Comparison of ENCODE assay signal across 8 cellular contexts in genomic region chr20:63223121-63223825, GRCh38. TPM values are rescaled to one million over a fixed set of nuclear protein-coding genes. Genes with fewer than 3 reads are reported as not detected.
DNase-seq lines count a peak whose midpoint lies in the region; ATAC-seq, FAIRE-seq and TF ChIP-seq lines count a peak whose summit lies in the region.

No MANE protein-coding gene starts in this region.

- H3K27ac Mint-ChIP-seq in CD14-positive monocyte (no peak overlapping the region), T-cell (no peak overlapping the region)

- intact Hi-C loops in CD14-positive monocyte (cut with micrococcal nuclease): loop anchor here in 1 of 2 donors (5.0 kb wide), 1 partner anchor 49 kb away; the partner anchor contains the start of gene ARFGAP1
- intact Hi-C loops in HCT116 (cut with micrococcal nuclease): loop anchor here (1.0 to 2.0 kb wide), 2 partner anchors 28 to 68 kb away; no protein-coding TSS in a partner anchor
- intact Hi-C loops in K562 (cut with micrococcal nuclease): loop anchor here (5.0 kb wide), 1 partner anchor 159 kb away; no protein-coding TSS in a partner anchor
- intact Hi-C loops in left lung (cut with DNase I): no loop called here

- TF ChIP-seq RAD21 in HCT116 (IDR thresholded peaks at IDR 0.05; ENCODE audit: low read depth) (peak; percentile 96), K562 (CRISPR knock-in tag; conservative IDR thresholded peaks at IDR 0.05 in 1 of 2, IDR thresholded peaks at IDR 0.05 in 1 of 2) (peak; percentile 40 to 86)

- in situ Hi-C loops in K562 (cut with MboI): no loop called here

- peaks cover 0 to 2% (median 0%) of the 10 kb centered on the region in 7 donors for H3K9me3 Mint-ChIP-seq in CD14-positive monocyte
- H3K9me3 Mint-ChIP-seq in T-cell: no peaks in the 10 kb centered on the region

- H4K20me1 ChIP-seq in HCT116 (ENCODE audit: insufficient read depth): no peaks in the 10 kb centered on the region
- no peaks in the 10 kb centered on the region for H4K20me1 ChIP-seq in K562 (replicated peaks; ENCODE audit: control insufficient read depth, insufficient read depth, low read length)

- CTCF ChIA-PET in HCT116 (lab: Charles Lee) (interaction anchor here (0.6 to 4.3 kb wide), 30 partner anchors 9 to 750 kb away, joined by 3 to 107 read pairs (median 6); partner anchors contain the start of genes ARFGAP1, BIRC7 and PTK6), T-cell (lab: Charles Lee) (interaction anchor here (0.6 to 2.3 kb wide), 9 partner anchors 9 to 361 kb away, joined by 3 to 6 read pairs (median 3); partner anchors contain the start of gene TCFL5 (in 1 of the 2)), K562 (lab: Yijun Ruan, JAX; ENCODE audit: low intra/inter-chr PET ratio) (interaction anchor here (0.5 to 0.8 kb wide), 3 partner anchors 28 to 159 kb away, joined by 3 to 6 read pairs (median 4); no protein-coding TSS in a partner anchor)

- peak; percentile 78 for ATAC-seq in HCT116
- ATAC-seq in T-cell (replicated peaks in 1 of 4): peak; percentile 51 to 79 (median 70)
- ATAC-seq in K562: peak; percentile 83
- ATAC-seq in left lung: peak; percentile 61
- no peak for ATAC-seq in GM19452 (IDR thresholded peaks at IDR 0.05; ENCODE audit: unreplicated experiment)
- ATAC-seq in GM18858 (IDR thresholded peaks at IDR 0.05; ENCODE audit: unreplicated experiment): no peak

- H2AFZ ChIP-seq in HCT116 (ENCODE audit: low read depth, low read length, poor library complexity, severe bottlenecking) (no peak overlapping the region), K562 (ENCODE audit: low read depth, low read length) (no peak overlapping the region)

- WGBS in K562 (ENCODE audit: insufficient coverage, low coverage, missing lambda C conversion rate): 7% methylated on average over 11 of the region's 12 CpGs

- H3K79me2 ChIP-seq in HCT116 (ENCODE audit: insufficient read depth, low read length) (no peaks in the 10 kb centered on the region), K562 (ENCODE audit: control insufficient read depth, insufficient read depth, low read length) (no peaks in the 10 kb centered on the region)

- TF ChIP-seq CTCF in CD14-positive monocyte (IDR thresholded peaks at IDR 0.05) (peak; percentile 87), HCT116 (IDR thresholded peaks at IDR 0.05 in 2 of 3, conservative IDR thresholded peaks at IDR 0.05 in 1 of 3; ENCODE audit: borderline replicate concordance in 1 of 3, insufficient read depth in 1 of 3, low read depth in 2 of 3, low read length in 2 of 3) (peak; percentile 86 to 95 (median 88)), K562 (IDR thresholded peaks at IDR 0.05 in 2 of 3, conservative IDR thresholded peaks at IDR 0.05 in 1 of 3; ENCODE audit: insufficient read depth in 2 of 3, low read depth in 1 of 3, low read length in 3 of 3) (peak; percentile 79 to 88 (median 79)), left lung (IDR thresholded peaks at IDR 0.05) (peak; percentile 70 to 72)

- H3K4me3 ChIP-seq in HCT116 (replicated peaks in 1 of 2; ENCODE audit: low read depth in 1 of 2, low read length in 2 of 2) (no peak overlapping the region), K562 (no peak overlapping the region), left lung (no peak overlapping the region)

- peak; percentile 72 for FAIRE-seq in K562 (lab: Jason Lieb, UNC)

- TF ChIP-seq POLR2A in HCT116 (IDR thresholded peaks at IDR 0.05; ENCODE audit: borderline replicate concordance, extremely low read depth, insufficient read depth, insufficient read length): no peak
- TF ChIP-seq POLR2A in K562 (conservative IDR thresholded peaks at IDR 0.05): no peak

- BruUV-seq in HCT116 (replicated peaks; lab: Mats Ljungman, UMichigan) (no TSS peak), K562 (replicated peaks; lab: Mats Ljungman, UMichigan) (no TSS peak)

- no peaks in the 10 kb centered on the region for H3K9me2 ChIP-seq in HCT116 (ENCODE audit: insufficient read depth)

- peaks cover 15 to 28% of the 10 kb centered on the region in 2 experiments for H3K4me1 ChIP-seq in HCT116 (ENCODE audit: control insufficient read depth in 1 of 2, insufficient read depth in 2 of 2, low read length in 2 of 2)
- H3K4me1 ChIP-seq in K562 (replicated peaks in 1 of 2; ENCODE audit: control insufficient read depth in 2 of 2, insufficient read depth in 2 of 2, low read length in 2 of 2): peaks cover 0 to 25% of the 10 kb centered on the region in 2 experiments; a peak in 2 of 5 replicates
- H3K4me1 ChIP-seq in left lung: peaks cover 0 to 4% of the 10 kb centered on the region in 2 donors

- no peaks in the 10 kb centered on the region for H3K4me1 Mint-ChIP-seq in CD14-positive monocyte
- H3K4me1 Mint-ChIP-seq in T-cell: no peaks in the 10 kb centered on the region

- POLR2A ChIA-PET in HCT116 (lab: Charles Lee) (interaction anchor here (1.5 to 2.0 kb wide), 5 partner anchors 8 to 49 kb away, joined by 3 to 11 read pairs (median 6); partner anchors contain the start of gene ARFGAP1), T-cell (lab: Charles Lee) (no interaction called here), K562 (lab: Yijun Ruan, JAX) (interaction anchor here (0.6 to 1.4 kb wide), 8 partner anchors 8 to 325 kb away, joined by 3 to 5 read pairs (median 3); partner anchors contain the start of gene ARFGAP1)

- H3K4me3 Mint-ChIP-seq in CD14-positive monocyte (no peak overlapping the region), T-cell (no peak overlapping the region)

- H3K9ac ChIP-seq in HCT116 (ENCODE audit: low read length): no peak overlapping the region
- no peak overlapping the region for H3K9ac ChIP-seq in K562 (ENCODE audit: insufficient read depth in 1 of 2, low read depth in 2 of 2, low read length in 2 of 2)

- H3K27ac ChIP-seq in HCT116 (ENCODE audit: low read depth, low read length) (no peak overlapping the region), K562 (ENCODE audit: extremely low read depth, low read depth, low read length) (no peak overlapping the region), left lung (no peak overlapping the region)

- H3K36me3 Mint-ChIP-seq in CD14-positive monocyte (no peaks in the 10 kb centered on the region), T-cell (no peaks in the 10 kb centered on the region)

- H3K9me1 ChIP-seq in K562 (ENCODE audit: control insufficient read depth, insufficient read depth, low read length): no peaks in the 10 kb centered on the region

- no peak for TF ChIP-seq EP300 in K562 (IDR thresholded peaks at IDR 0.05; ENCODE audit: low read length)

- RAD21 ChIA-PET in HCT116 (lab: Charles Lee; ENCODE audit: low non-redundant PET in 1 of 2, low total read pairs in 2 of 2, uncharacterized antibody in 2 of 2, unreplicated experiment in 2 of 2): interaction anchor here (0.6 to 1.5 kb wide), 9 partner anchors 8 to 63 kb away, joined by 3 to 7 read pairs (median 3); no protein-coding TSS in a partner anchor

- H3K27me3 Mint-ChIP-seq in CD14-positive monocyte (ENCODE audit: low read depth in 3 of 3): peaks cover 20 to 22% (median 21%) of the 10 kb centered on the region in 3 donors
- H3K27me3 Mint-ChIP-seq in T-cell: peaks cover 0 to 5% of the 10 kb centered on the region in 2 donors

- H3K9me3 ChIP-seq in HCT116 (ENCODE audit: control insufficient read depth in 1 of 2, insufficient read depth in 1 of 2, low read depth in 1 of 2, low read length in 2 of 2) (no peaks in the 10 kb centered on the region), K562 (replicated peaks; ENCODE audit: control insufficient read depth, insufficient read depth, low read depth, low read length) (no peaks in the 10 kb centered on the region), left lung (no peaks in the 10 kb centered on the region)

- no peaks in the 10 kb centered on the region for H3K27me3 ChIP-seq in HCT116 (ENCODE audit: insufficient read depth, low read length)
- peaks cover 0 to 40% of the 10 kb centered on the region in 2 experiments for H3K27me3 ChIP-seq in K562 (ENCODE audit: control insufficient read depth in 2 of 2, insufficient read depth in 2 of 2, low read length in 2 of 2)
- peaks cover 0 to 22% of the 10 kb centered on the region in 2 donors for H3K27me3 ChIP-seq in left lung

- H3K4me2 ChIP-seq in HCT116 (ENCODE audit: low read length) (no peak overlapping the region), K562 (ENCODE audit: insufficient read depth, low read length) (no peak overlapping the region)

- H3K36me3 ChIP-seq in HCT116 (ENCODE audit: control insufficient read depth in 1 of 2, insufficient read depth in 2 of 2, low read length in 2 of 2): no peaks in the 10 kb centered on the region
- H3K36me3 ChIP-seq in K562 (ENCODE audit: control insufficient read depth, insufficient read depth, low read length): no peaks in the 10 kb centered on the region
- H3K36me3 ChIP-seq in left lung: no peaks in the 10 kb centered on the region

- DNase-seq in CD14-positive monocyte (ENCODE audit: low spot score): no peak
- DNase-seq in HCT116 (ENCODE audit: low read depth, low spot score): no peak
- DNase-seq in T-cell: peak in 20 of 34 experiments; percentile 11 to 46 (median 34)
- DNase-seq in K562 (ENCODE audit: extremely low read depth in 1 of 4, low spot score in 3 of 4): peak; percentile 49 to 70 (median 58)
- peak in 1 of 2 donors; percentile 23 for DNase-seq in left lung
- peak; percentile 27 for DNase-seq in stimulated activated naive CD4-positive, alpha-beta T cell treated with Interleukin-2 at 50 U/mL for 16 hours (lab: John Stamatoyannopoulos, UW)

RNA-seq across cellular contexts. Expression of gene YTHDF1, which starts 7.3 kb away (rescaled TPM):
- 10 to 100 TPM; 18.0 to 25.9 TPM for polyA plus RNA-seq in CD14-positive monocyte
- 42.8 TPM for total RNA-seq in HCT116 (2021; ENCODE audit: unreplicated experiment)
- 25.1 and 25.2 TPM in 2 replicates for polyA plus RNA-seq in HCT116 (2012)
- 10 to 100 TPM; 36.7 to 44.5 (median 42.2) TPM for total RNA-seq in T-cell
- 41.5 and 53.5 TPM in 2 replicates for total RNA-seq in K562 (2011; cell fraction: chromatin; rRNA removed; ENCODE audit: low replicate concordance)
- total RNA-seq in K562 (2011; cell fraction: nucleolus; rRNA removed): 31.1 and 36.5 TPM in 2 replicates
- total RNA-seq in K562 (2011; cell fraction: nucleoplasm; rRNA removed): 30.2 and 31.3 TPM in 2 replicates
- 20.8 and 26.6 TPM in 2 replicates for total RNA-seq in K562 (2014; rRNA removed)
- total RNA-seq in K562 (2014; rRNA removed; fragmentation: Illumina TruSeq; extraction: Trizol): 18.0 and 19.0 TPM in 2 replicates
- 26.5 and 27.8 TPM in 2 replicates for total RNA-seq in K562 (2015; rRNA removed; fragmentation: Illumina TruSeq; extraction: Trizol)
- 41.8 and 42.4 TPM in 2 replicates for total RNA-seq in K562 (2021)
- polyA plus RNA-seq in K562 (2011; rRNA removed): 20.5 and 27.9 TPM in 2 replicates
- polyA plus RNA-seq in K562 (2011; cell fraction: cytosol; rRNA removed): 21.3 and 25.6 TPM in 2 replicates
- polyA plus RNA-seq in K562 (2011; cell fraction: nucleus; rRNA removed): 38.5 and 52.3 TPM in 2 replicates
- polyA plus RNA-seq in K562 (2012): 27.6 and 28.6 TPM in 2 replicates
- polyA plus RNA-seq in K562 (2014; fragmentation: Illumina TruSeq; extraction: Trizol): 29.3 and 31.6 TPM in 2 replicates
- 10 to 100 TPM; 10.1 to 11.1 TPM for polyA plus RNA-seq in K562 (2014; fragmentation: Nextera tagmentation; extraction: Ambion mirVana)
- 28.6 and 33.2 TPM in 2 replicates for polyA plus RNA-seq in K562 (2014; rRNA removed)
- polyA minus RNA-seq in K562 (2011; rRNA and poly(A)+ RNA removed): 14.0 and 22.8 TPM in 2 replicates
- polyA minus RNA-seq in K562 (2011; cell fraction: cytosol; rRNA and poly(A)+ RNA removed): 24.0 and 25.9 TPM in 2 replicates
- polyA minus RNA-seq in K562 (2011; cell fraction: nucleus; rRNA and poly(A)+ RNA removed): 8.9 and 11.0 TPM in 2 replicates
- 10 to 100 TPM; 36.3 to 36.9 TPM for total RNA-seq in left lung

RNA-seq across cellular contexts. Expression of gene BIRC7, which starts 12.4 kb away (rescaled TPM):
- not detected for polyA plus RNA-seq in CD14-positive monocyte
- 0.96 TPM for total RNA-seq in HCT116 (2021; ENCODE audit: unreplicated experiment)
- polyA plus RNA-seq in HCT116 (2012): 0.68 and 0.84 TPM in 2 replicates
- total RNA-seq in T-cell: not detected
- 0.51 and 0.74 TPM in 2 replicates for total RNA-seq in K562 (2011; cell fraction: chromatin; rRNA removed; ENCODE audit: low replicate concordance)
- 1.3 and 1.4 TPM in 2 replicates for total RNA-seq in K562 (2011; cell fraction: nucleolus; rRNA removed)
- total RNA-seq in K562 (2011; cell fraction: nucleoplasm; rRNA removed): 0.46 and 0.88 TPM in 2 replicates
- total RNA-seq in K562 (2014; rRNA removed): not detected in 2 replicates
- not detected in 2 replicates for total RNA-seq in K562 (2014; rRNA removed; fragmentation: Illumina TruSeq; extraction: Trizol)
- 0.14 TPM in 1 of 2 replicates, not detected in the other for total RNA-seq in K562 (2015; rRNA removed; fragmentation: Illumina TruSeq; extraction: Trizol)
- 0.18 and 0.27 TPM in 2 replicates for total RNA-seq in K562 (2021)
- polyA plus RNA-seq in K562 (2011; rRNA removed): 0.14 and 0.24 TPM in 2 replicates
- 0.12 and 0.88 TPM in 2 replicates for polyA plus RNA-seq in K562 (2011; cell fraction: cytosol; rRNA removed)
- polyA plus RNA-seq in K562 (2011; cell fraction: nucleus; rRNA removed): 1.5 and 2.8 TPM in 2 replicates
- polyA plus RNA-seq in K562 (2012): 0.18 and 0.68 TPM in 2 replicates
- polyA plus RNA-seq in K562 (2014; fragmentation: Illumina TruSeq; extraction: Trizol): not detected in 2 replicates
- not detected for polyA plus RNA-seq in K562 (2014; fragmentation: Nextera tagmentation; extraction: Ambion mirVana)
- 0.16 and 0.19 TPM in 2 replicates for polyA plus RNA-seq in K562 (2014; rRNA removed)
- not detected in 2 replicates for polyA minus RNA-seq in K562 (2011; rRNA and poly(A)+ RNA removed)
- polyA minus RNA-seq in K562 (2011; cell fraction: cytosol; rRNA and poly(A)+ RNA removed): not detected in 2 replicates
- polyA minus RNA-seq in K562 (2011; cell fraction: nucleus; rRNA and poly(A)+ RNA removed): 0.44 and 0.81 TPM in 2 replicates
- under 1 TPM; 0.29 to 0.64 TPM for total RNA-seq in left lung

RNA-seq across cellular contexts. Expression of gene NKAIN4, which starts 31.0 kb away (rescaled TPM):
- polyA plus RNA-seq in CD14-positive monocyte: not detected
- not detected for total RNA-seq in HCT116 (2021; ENCODE audit: unreplicated experiment)
- not detected in 2 replicates for polyA plus RNA-seq in HCT116 (2012)
- not detected for total RNA-seq in T-cell
- not detected in 2 replicates for total RNA-seq in K562 (2011; cell fraction: chromatin; rRNA removed; ENCODE audit: low replicate concordance)
- not detected in 2 replicates for total RNA-seq in K562 (2011; cell fraction: nucleolus; rRNA removed)
- not detected in 2 replicates for total RNA-seq in K562 (2011; cell fraction: nucleoplasm; rRNA removed)
- not detected in 2 replicates for total RNA-seq in K562 (2014; rRNA removed)
- not detected in 2 replicates for total RNA-seq in K562 (2014; rRNA removed; fragmentation: Illumina TruSeq; extraction: Trizol)
- not detected in 2 replicates for total RNA-seq in K562 (2015; rRNA removed; fragmentation: Illumina TruSeq; extraction: Trizol)
- not detected in 2 replicates for total RNA-seq in K562 (2021)
- not detected in 2 replicates for polyA plus RNA-seq in K562 (2011; rRNA removed)
- not detected in 2 replicates for polyA plus RNA-seq in K562 (2011; cell fraction: cytosol; rRNA removed)
- polyA plus RNA-seq in K562 (2011; cell fraction: nucleus; rRNA removed): not detected in 2 replicates
- polyA plus RNA-seq in K562 (2012): not detected in 2 replicates
- polyA plus RNA-seq in K562 (2014; fragmentation: Illumina TruSeq; extraction: Trizol): not detected in 2 replicates
- polyA plus RNA-seq in K562 (2014; fragmentation: Nextera tagmentation; extraction: Ambion mirVana): not detected
- not detected in 2 replicates for polyA plus RNA-seq in K562 (2014; rRNA removed)
- polyA minus RNA-seq in K562 (2011; rRNA and poly(A)+ RNA removed): not detected in 2 replicates
- not detected in 2 replicates for polyA minus RNA-seq in K562 (2011; cell fraction: cytosol; rRNA and poly(A)+ RNA removed)
- polyA minus RNA-seq in K562 (2011; cell fraction: nucleus; rRNA and poly(A)+ RNA removed): not detected in 2 replicates
- total RNA-seq in left lung: 1 to 10 TPM in 1 of 2 donors, not detected in 1; 1.1 TPM

RNA-seq across cellular contexts. Expression of gene ARFGAP1, which starts 49.3 kb away (rescaled TPM):
- 10 to 100 TPM; 11.2 to 14.1 TPM for polyA plus RNA-seq in CD14-positive monocyte
- total RNA-seq in HCT116 (2021; ENCODE audit: unreplicated experiment): 94.4 TPM
- 62.4 and 87.4 TPM in 2 replicates for polyA plus RNA-seq in HCT116 (2012)
- 100 to 1,000 TPM; 109 to 129 (median 122) TPM for total RNA-seq in T-cell
- total RNA-seq in K562 (2011; cell fraction: chromatin; rRNA removed; ENCODE audit: low replicate concordance): 379 and 853 TPM in 2 replicates
- 493 and 502 TPM in 2 replicates for total RNA-seq in K562 (2011; cell fraction: nucleolus; rRNA removed)
- 305 and 355 TPM in 2 replicates for total RNA-seq in K562 (2011; cell fraction: nucleoplasm; rRNA removed)
- 42.4 and 44.3 TPM in 2 replicates for total RNA-seq in K562 (2014; rRNA removed)
- total RNA-seq in K562 (2014; rRNA removed; fragmentation: Illumina TruSeq; extraction: Trizol): 15.7 and 17.6 TPM in 2 replicates
- 33.5 and 33.9 TPM in 2 replicates for total RNA-seq in K562 (2015; rRNA removed; fragmentation: Illumina TruSeq; extraction: Trizol)
- total RNA-seq in K562 (2021): 85.3 and 102 TPM in 2 replicates
- polyA plus RNA-seq in K562 (2011; rRNA removed): 39.1 and 89.8 TPM in 2 replicates
- 59.1 and 89.5 TPM in 2 replicates for polyA plus RNA-seq in K562 (2011; cell fraction: cytosol; rRNA removed)
- polyA plus RNA-seq in K562 (2011; cell fraction: nucleus; rRNA removed): 848 and 934 TPM in 2 replicates
- 64.7 and 85.4 TPM in 2 replicates for polyA plus RNA-seq in K562 (2012)
- 24.9 and 45.2 TPM in 2 replicates for polyA plus RNA-seq in K562 (2014; fragmentation: Illumina TruSeq; extraction: Trizol)
- polyA plus RNA-seq in K562 (2014; fragmentation: Nextera tagmentation; extraction: Ambion mirVana): under 1 TPM; 0.53 to 0.95 TPM
- 54.4 and 73.2 TPM in 2 replicates for polyA plus RNA-seq in K562 (2014; rRNA removed)
- polyA minus RNA-seq in K562 (2011; rRNA and poly(A)+ RNA removed): 24.6 and 29.9 TPM in 2 replicates
- polyA minus RNA-seq in K562 (2011; cell fraction: cytosol; rRNA and poly(A)+ RNA removed): 33.3 and 40.3 TPM in 2 replicates
- polyA minus RNA-seq in K562 (2011; cell fraction: nucleus; rRNA and poly(A)+ RNA removed): 103 and 183 TPM in 2 replicates
- 10 to 100 TPM; 78.1 to 87.5 TPM for total RNA-seq in left lung

Comparison
In these comparisons a context has a peak if more than half of its experiments do, and no peak if none do; other contexts are left out.
1. DNase-seq: peak in T-cell (20 of 34), K562 (4 of 4) and stimulated activated naive CD4-positive, alpha-beta T cell treated with Interleukin-2 at 50 U/mL for 16 hours (single experiment); none in CD14-positive monocyte (single experiment) and HCT116 (single experiment).
2. ATAC-seq: peak in HCT116 (single experiment), T-cell (4 of 4), K562 (single experiment) and left lung (single experiment); none in GM19452 (single experiment) and GM18858 (single experiment).
3. intact Hi-C loops: an anchor here in HCT116 (1.0 to 2.0 kb wide) and K562 (5.0 kb wide); none called in left lung.
4. POLR2A ChIA-PET loops: an anchor here in HCT116 (1.5 to 2.0 kb wide) and K562 (0.6 to 1.4 kb wide); none called in T-cell.
5. Peak in every context shown above with its lines, with median percentiles within 50 percentile points of each other: CTCF ChIP-seq.